In genomic region chr10:31320179-31320597, GRCh38 we compare ENCODE assay signal across 7 cellular contexts. TPM values are rescaled to one million over a fixed set of nuclear protein-coding genes. Genes with fewer than 3 reads are reported as not detected.
A peak's percentile ranks its signal among the peaks of the same experiment; 100 is the strongest.
DNase-seq lines count a peak whose midpoint lies in the region; ATAC-seq and TF ChIP-seq lines count a peak whose summit lies in the region.

No MANE protein-coding gene starts in this region.

- no peaks in the 10 kb centered on the region for H3K9me3 Mint-ChIP-seq in T-cell

- H3K27me3 ChIP-seq in iPS-20b (ENCODE audit: insufficient read depth, low read length), result peaks cover 74% of the 10 kb centered on the region

- no peaks in the 10 kb centered on the region for H3K27me3 Mint-ChIP-seq in T-cell

- peak overlapping the region; percentile 91 to 93 (median 92) for H3K4me3 Mint-ChIP-seq in T-cell

- H3K9ac ChIP-seq in iPS-20b (ENCODE audit: low read depth, low read length), result peak overlapping the region; percentile 10; the same call in 1 of the 2 replicates

- H3K27ac Mint-ChIP-seq in T-cell, result peak overlapping the region; percentile 88 to 90

- TF ChIP-seq CTCF in astrocyte of the cerebellum (IDR thresholded peaks at IDR 0.05; ENCODE audit: low read depth, low read length, missing control alignments), result no peak

- H3K27ac ChIP-seq in iPS-20b (ENCODE audit: low read length) (no peak overlapping the region), skin epidermis (peak overlapping the region; percentile 60 to 99 (median 96))

- no peaks in the 10 kb centered on the region for H3K9me3 ChIP-seq in iPS-20b (ENCODE audit: insufficient read depth, low read depth, low read length)

- no peaks in the 10 kb centered on the region for H3K36me3 Mint-ChIP-seq in T-cell

- POLR2A ChIA-PET in T-cell (lab: Charles Lee), result interaction anchor here in 1 of 2 donors (0.5 kb wide), 1 partner anchor 48 kb away, joined by 3 read pairs; no protein-coding TSS in a partner anchor

- peaks cover 7% of the 10 kb centered on the region; the same call in 1 of the 2 replicates for H3K4me1 ChIP-seq in iPS-20b (ENCODE audit: insufficient read depth, low read length)

- DNase-seq in T-cell (peak; percentile 7 to 63 (median 44)), astrocyte of the cerebellum (ENCODE audit: low read depth) (no peak), MV-4-11 (lab: John Stamatoyannopoulos, UW) (no peak)

- no peaks in the 10 kb centered on the region for H3K36me3 ChIP-seq in iPS-20b (ENCODE audit: insufficient read depth, low read depth, low read length)

- peaks cover 47 to 63% (median 48%) of the 10 kb centered on the region in 3 donors for H3K4me1 Mint-ChIP-seq in T-cell

- in situ Hi-C loops in astrocyte of the cerebellum (cut with HindIII; ENCODE audit: low sequenced_read_pairs), result no loop called here

- peak; percentile 14 for ATAC-seq in GM18858 (IDR thresholded peaks at IDR 0.05; ENCODE audit: unreplicated experiment)
- ATAC-seq in HG02981 (IDR thresholded peaks at IDR 0.05; ENCODE audit: unreplicated experiment), result peak; percentile 16
- ATAC-seq in T-cell (replicated peaks in 1 of 4), result peak in 1 of 4 experiments; percentile 0

- CTCF ChIA-PET in T-cell (lab: Charles Lee), result no interaction called here

- H3K4me3 ChIP-seq in astrocyte of the cerebellum (ENCODE audit: low read depth, low read length) (peak overlapping the region; percentile 95), iPS-20b (ENCODE audit: low read length) (peak overlapping the region; percentile 72), skin epidermis (peak overlapping the region; percentile 65 to 95 (median 87))

RNA-seq across cellular contexts. Expression of gene ZEB1, which starts 1.2 kb away (rescaled TPM):
- 100 to 1,000 TPM in 1 of 5 donors, 10 to 100 TPM in 4; 39.9 to 125 (median 48.4) TPM for total RNA-seq in T-cell

Comparison
In these comparisons a context has a peak if more than half of its experiments do, and no peak if none do; other contexts are left out.
1. DNase-seq: peak in T-cell (34 of 34); none in astrocyte of the cerebellum (single experiment) and MV-4-11 (single experiment).
2. Peak in every context shown above with its lines, with median percentiles within 50 percentile points of each other: H3K4me3 ChIP-seq.